8 cellular contexts compared by ENCODE assay signal in the genomic region with DNA sequence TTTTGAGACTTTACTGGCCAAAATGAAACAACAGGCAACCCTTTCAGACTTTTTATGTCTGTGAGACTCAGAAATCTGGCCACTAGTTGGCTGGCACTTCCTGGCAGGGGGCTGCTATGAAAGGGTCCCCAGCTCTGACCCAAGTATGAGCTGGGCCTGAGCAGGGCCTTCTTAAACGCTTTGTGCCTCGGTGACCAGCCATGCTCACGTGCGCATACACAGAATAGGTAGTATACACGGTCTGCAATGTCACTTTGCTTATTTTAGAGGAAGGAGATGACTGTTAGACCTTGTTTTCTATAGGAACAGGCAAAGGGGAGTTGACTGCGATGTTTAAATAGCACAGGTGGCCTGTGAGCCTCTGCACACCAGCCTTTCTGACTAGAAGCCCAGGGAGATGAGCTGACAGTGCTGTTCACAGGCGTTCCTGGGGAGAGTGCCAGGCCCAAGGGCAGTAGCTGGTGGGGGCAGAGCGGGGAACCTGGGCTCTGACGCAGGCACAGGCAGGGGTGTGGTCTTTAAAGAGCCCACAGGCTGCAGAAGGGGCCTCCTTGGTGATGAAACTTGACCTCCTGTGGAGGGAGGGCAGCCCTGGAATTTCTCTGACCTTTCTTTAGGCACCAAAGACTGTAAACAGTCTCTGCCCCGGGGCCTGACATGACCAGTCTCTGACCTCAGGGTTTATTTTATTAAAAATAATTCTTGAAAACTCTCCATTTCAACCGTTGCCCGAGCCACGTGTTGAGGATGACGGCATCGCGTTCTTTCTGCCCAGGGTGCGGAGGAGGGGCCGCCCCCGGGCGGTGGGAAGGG.
DNase-seq lines count a peak whose midpoint lies in the region; ATAC-seq and TF ChIP-seq lines count a peak whose summit lies in the region.

No MANE protein-coding gene starts in this region.

- H2BK5ac ChIP-seq in mesendoderm (ENCODE audit: low read length), result no peak overlapping the region

- H3K4ac ChIP-seq in mesendoderm (ENCODE audit: low read depth, low read length), result no peak overlapping the region

- H3K9me3 Mint-ChIP-seq in endodermal cell, result peaks cover 13% of the 10 kb centered on the region

- no peaks in the 10 kb centered on the region for H3K27me3 Mint-ChIP-seq in endodermal cell (ENCODE audit: insufficient read depth)

- peak; percentile 46 for TF ChIP-seq EP300 in transverse colon (IDR thresholded peaks at IDR 0.05; ENCODE audit: low read depth)

- H3K36me3 ChIP-seq in endodermal cell (ENCODE audit: control insufficient read depth, insufficient read depth, low read length), result no peaks in the 10 kb centered on the region
- no peaks in the 10 kb centered on the region for H3K36me3 ChIP-seq in mesendoderm (ENCODE audit: control insufficient read depth, insufficient read depth, low read length)
- H3K36me3 ChIP-seq in transverse colon, result no peaks in the 10 kb centered on the region

- POLR2A ChIA-PET in GM10248 (lab: Yijun Ruan, JAX), result no interaction called here

- H3K9ac ChIP-seq in endodermal cell (ENCODE audit: extremely low read depth, low read length, poor library complexity, severe bottlenecking), result no peak overlapping the region
- H3K9ac ChIP-seq in mesendoderm (ENCODE audit: low read length), result no peak overlapping the region

- CTCF ChIA-PET in GM10248 (lab: Yijun Ruan, JAX), result no interaction called here

- no peak overlapping the region for H4K8ac ChIP-seq in mesendoderm (ENCODE audit: low read depth, low read length)

- H3K9me3 ChIP-seq in endodermal cell (ENCODE audit: control insufficient read depth, low read length) (peaks cover 33% of the 10 kb centered on the region), transverse colon (no peaks in the 10 kb centered on the region)

- no peak overlapping the region for H3K4me2 ChIP-seq in mesendoderm (ENCODE audit: low read length)

- no peaks in the 10 kb centered on the region for H3K4me1 ChIP-seq in endodermal cell (ENCODE audit: control insufficient read depth, insufficient read depth, low read length)
- H3K4me1 ChIP-seq in mesendoderm (ENCODE audit: control insufficient read depth, low read depth, low read length), result peaks cover 3% of the 10 kb centered on the region
- H3K4me1 ChIP-seq in transverse colon, result peaks cover 5 to 30% (median 6%) of the 10 kb centered on the region in 4 donors

- H3K27ac Mint-ChIP-seq in endodermal cell, result no peak overlapping the region

- DNase-seq in M059J (ENCODE audit: low read depth) (peak; percentile 63), endodermal cell (peak; percentile 61), mesendoderm (peak; percentile 44), transverse colon (peak; percentile 45), NCI-H1694 treated with DMSO at 0.1 percent for 48 hours (lab: John Stamatoyannopoulos, UW) (no peak), activated gamma-delta T cell treated with Interleukin-2 at 50 U/mL for 16 hours (no peak), GM10248 (ENCODE audit: extremely low spot score) (no peak)

- no peak overlapping the region for H3K27ac ChIP-seq in endodermal cell (ENCODE audit: low read depth, low read length)
- no peak overlapping the region for H3K27ac ChIP-seq in mesendoderm (ENCODE audit: low read depth, low read length)
- H3K27ac ChIP-seq in transverse colon, result peak overlapping the region; percentile 42 to 67 (median 60)

- no peak overlapping the region for H3K4me3 Mint-ChIP-seq in endodermal cell

- H2BK120ac ChIP-seq in mesendoderm (ENCODE audit: low read depth, low read length), result no peak overlapping the region

- H2AK5ac ChIP-seq in mesendoderm (ENCODE audit: low read length), result no peak overlapping the region

- no peak overlapping the region for H3K4me3 ChIP-seq in endodermal cell (ENCODE audit: low read length)
- H3K4me3 ChIP-seq in mesendoderm (ENCODE audit: low read length), result no peak overlapping the region
- no peak overlapping the region for H3K4me3 ChIP-seq in transverse colon

- H3K56ac ChIP-seq in mesendoderm (ENCODE audit: low read length), result no peak overlapping the region

- H2BK15ac ChIP-seq in mesendoderm (replicated peaks; ENCODE audit: low read depth), result no peak overlapping the region

- H3K27me3 ChIP-seq in endodermal cell (ENCODE audit: control insufficient read depth, insufficient read depth, low read length, poor library complexity, severe bottlenecking) (no peaks in the 10 kb centered on the region), mesendoderm (ENCODE audit: insufficient read depth, low read length, poor library complexity) (no peaks in the 10 kb centered on the region), transverse colon (no peaks in the 10 kb centered on the region)

- no peak for TF ChIP-seq POLR2A in transverse colon (IDR thresholded peaks at IDR 0.05)

- ATAC-seq in HG02885 (IDR thresholded peaks at IDR 0.05; ENCODE audit: poor library complexity, unreplicated experiment), result no peak

- peaks cover 15% of the 10 kb centered on the region for H3K4me1 Mint-ChIP-seq in endodermal cell

- in situ Hi-C loops in transverse colon (cut with MboI; ENCODE audit: low pct_ligation_motif_present in 1 of 4, low pct_unique_long_range_greater_than_20kb in 1 of 4, low sequenced_read_pairs in 3 of 4), result no loop called here

- no peaks in the 10 kb centered on the region for H3K79me2 ChIP-seq in mesendoderm (ENCODE audit: control insufficient read depth, insufficient read depth, low read length)

- H3K36me3 Mint-ChIP-seq in endodermal cell (ENCODE audit: low read depth), result no peaks in the 10 kb centered on the region

- no peaks in the 10 kb centered on the region for H3K79me1 ChIP-seq in mesendoderm (ENCODE audit: low read length)

- intact Hi-C loops in transverse colon (cut with DNase I; ENCODE audit: low total_unique reads), result no loop called here

- TF ChIP-seq CTCF in endodermal cell (conservative IDR thresholded peaks at IDR 0.05), result no peak
- TF ChIP-seq CTCF in transverse colon (IDR thresholded peaks at IDR 0.05), result no peak
- TF ChIP-seq CTCF in GM10248 (IDR thresholded peaks at IDR 0.05; ENCODE audit: control extremely low read depth, extremely low read depth, low read depth, missing control alignments), result no peak

- H3K18ac ChIP-seq in mesendoderm (ENCODE audit: low read length), result no peak overlapping the region

- H4K5ac ChIP-seq in mesendoderm (ENCODE audit: low read length), result no peak overlapping the region

- no peak overlapping the region for H3K23ac ChIP-seq in mesendoderm (ENCODE audit: low read length)

- 58 to 71% methylated on average over 18 to 20 of the region's 20 CpGs for WGBS in endodermal cell (ENCODE audit: insufficient coverage in 1 of 2, insufficient read length in 1 of 2), 2 experiments
- WGBS in mesendoderm (ENCODE audit: extremely low coverage, insufficient coverage, low lambda C conversion rate), result no CpG with 5 or more reads among the region's 20 CpGs
- WGBS in transverse colon (ENCODE audit: low coverage in 1 of 2), 2 donors, result 65% methylated on average over 20 of the region's 20 CpGs; no CpG with 5 or more reads in 1 of the 2 donors

Comparison
In these comparisons a context has a peak if more than half of its experiments do, and no peak if none do; other contexts are left out.
1. DNase-seq: peak in M059J (single experiment), endodermal cell (single experiment), mesendoderm (single experiment) and transverse colon (single experiment); none in NCI-H1694 treated with DMSO at 0.1 percent for 48 hours (single experiment), activated gamma-delta T cell treated with Interleukin-2 at 50 U/mL for 16 hours (single experiment) and GM10248 (single experiment).
2. H3K27ac ChIP-seq: peak in transverse colon (4 of 4); none in endodermal cell (single experiment) and mesendoderm (single experiment).